In genomic region chr22:27378994-27379393, GRCh38 we compare ENCODE assay signal across 17 cellular contexts.
DNase-seq lines count a peak whose midpoint lies in the region; ATAC-seq and TF ChIP-seq lines count a peak whose summit lies in the region.
"Had no signal": no experiment of that assay in that cellular context is flagged by ENCODE, and none has a peak within 500 bp of the region (broad histone marks: within the 10 kb centered on the region; RNA-seq: fewer than 3 reads in every experiment).

No MANE protein-coding gene starts in this region.

- no peak overlapping the region for H3K4me2 ChIP-seq in Karpas-422 (ENCODE audit: low read depth, low read length, poor library complexity, severe bottlenecking)
- H3K4me2 ChIP-seq: GM23338 had no signal

- H3K36me3 ChIP-seq in Karpas-422 (ENCODE audit: insufficient read depth, low read length) (no peaks in the 10 kb centered on the region), esophagus muscularis mucosa (no peaks in the 10 kb centered on the region), thyroid gland (no peaks in the 10 kb centered on the region), aorta (ENCODE audit: control insufficient read depth in 1 of 2, insufficient read depth in 2 of 2, low read length in 1 of 2) (no peaks in the 10 kb centered on the region)
- H3K36me3 ChIP-seq: BE2C, SJSA1 had no signal

- intact Hi-C loops in esophagus muscularis mucosa (cut with DNase I) (no loop called here), thyroid gland (cut with DNase I) (no loop called here), aorta (cut with DNase I) (no loop called here)

- TF ChIP-seq CTCF in esophagus muscularis mucosa (IDR thresholded peaks at IDR 0.05) (no peak), thyroid gland (IDR thresholded peaks at IDR 0.05) (no peak)

- H3K4me3 ChIP-seq in Karpas-422 (ENCODE audit: low read length), result no peak overlapping the region
- H3K4me3 ChIP-seq in esophagus muscularis mucosa, result no peak overlapping the region
- no peak overlapping the region for H3K4me3 ChIP-seq in thyroid gland (replicated peaks in 1 of 3)
- no peak overlapping the region for H3K4me3 ChIP-seq in aorta (ENCODE audit: low read length in 2 of 2)
- H3K4me3 ChIP-seq: GM12878, GM23338, SJSA1 had no signal

- no peaks in the 10 kb centered on the region for H3K9me2 ChIP-seq in Karpas-422 (replicated peaks; ENCODE audit: insufficient read depth, low read length)

- H2AFZ ChIP-seq in Karpas-422 (ENCODE audit: low read length), result no peak overlapping the region
- H2AFZ ChIP-seq: GM23338 had no signal

- no peaks in the 10 kb centered on the region for H3K79me2 ChIP-seq in Karpas-422 (ENCODE audit: low read length)

- H4K20me1 ChIP-seq in Karpas-422 (ENCODE audit: insufficient read depth, low read depth, low read length), result no peaks in the 10 kb centered on the region

- no peak for ATAC-seq in aorta (ENCODE audit: low FRiP score)
- ATAC-seq: GM12878, PC-3 had no signal

- 72% methylated on average over 4 of the region's 4 CpGs for WGBS in esophagus muscularis mucosa
- 78 to 82% methylated on average over 4 of the region's 4 CpGs for WGBS in thyroid gland, 2 donors
- 74 to 83% methylated on average over 4 of the region's 4 CpGs for WGBS in aorta, 2 donors

- DNase-seq in Karpas-422 (peak; percentile 41), NCI-H2171 treated with DMSO at 0.1 percent for 48 hours (lab: John Stamatoyannopoulos, UW) (peak; percentile 60), esophagus muscularis mucosa (ENCODE audit: extremely low spot score) (peak; percentile 64), thyroid gland (no peak), HUDEP-2 (lab: John Stamatoyannopoulos, UW; ENCODE audit: unreplicated experiment in 76 of 76) (no peak), aorta (no peak), RPMI8226 (no peak)
- DNase-seq: BE2C; CD8-positive, alpha-beta memory T cell; GDM1; KG1; NCI-H1436; PC-3; SW 1271 had no signal

- TF ChIP-seq EP300 in esophagus muscularis mucosa (IDR thresholded peaks at IDR 0.05), result no peak

- no peaks in the 10 kb centered on the region for H3K9me3 ChIP-seq in Karpas-422 (ENCODE audit: low read length)
- H3K9me3 ChIP-seq in esophagus muscularis mucosa, result no peaks in the 10 kb centered on the region
- H3K9me3 ChIP-seq in thyroid gland, result no peaks in the 10 kb centered on the region
- H3K9me3 ChIP-seq in aorta (ENCODE audit: control insufficient read depth, low read length), result no peaks in the 10 kb centered on the region
- H3K9me3 ChIP-seq: BE2C, SJSA1 had no signal

- H3K4me1 ChIP-seq in Karpas-422 (ENCODE audit: low read length) (peaks cover 57% of the 10 kb centered on the region), esophagus muscularis mucosa (no peaks in the 10 kb centered on the region), thyroid gland (peaks cover 13 to 21% of the 10 kb centered on the region in 2 donors), aorta (ENCODE audit: control insufficient read depth in 1 of 2, insufficient read depth in 2 of 2, low read length in 2 of 2) (no peaks in the 10 kb centered on the region)
- H3K4me1 ChIP-seq: SJSA1 had no signal

- no peak overlapping the region for H3K9ac ChIP-seq in Karpas-422 (ENCODE audit: low read length)

- no peak for TF ChIP-seq POLR2A in esophagus muscularis mucosa (IDR thresholded peaks at IDR 0.05; ENCODE audit: low read depth)
- no peak for TF ChIP-seq POLR2A in thyroid gland (IDR thresholded peaks at IDR 0.05)

- H3K27ac ChIP-seq in Karpas-422 (ENCODE audit: low read length) (no peak overlapping the region), esophagus muscularis mucosa (replicated peaks in 1 of 4) (no peak overlapping the region), thyroid gland (peak overlapping the region in 2 of 3 donors; percentile 80 to 88), aorta (ENCODE audit: low read depth in 1 of 2, low read length in 2 of 2) (no peak overlapping the region)
- H3K27ac ChIP-seq: SJSA1 had no signal

- H3K27me3 ChIP-seq in Karpas-422 (ENCODE audit: low read length), result no peaks in the 10 kb centered on the region
- H3K27me3 ChIP-seq in esophagus muscularis mucosa, result peaks cover 0 to 8% (median 0%) of the 10 kb centered on the region in 4 donors
- H3K27me3 ChIP-seq in thyroid gland, result no peaks in the 10 kb centered on the region
- no peaks in the 10 kb centered on the region for H3K27me3 ChIP-seq in aorta (ENCODE audit: control insufficient read depth in 1 of 2, insufficient read depth in 2 of 2, low read length in 1 of 2)

Comparison
In these comparisons a context has a peak if more than half of its experiments do, and no peak if none do; other contexts are left out.
1. DNase-seq: peak in Karpas-422 (single experiment), NCI-H2171 treated with DMSO at 0.1 percent for 48 hours (single experiment) and esophagus muscularis mucosa (single experiment); none in thyroid gland (0 of 2), HUDEP-2 (0 of 76), aorta (0 of 2) and RPMI8226 (single experiment).
2. H3K27ac ChIP-seq: peak in thyroid gland (2 of 3); none in Karpas-422 (single experiment), esophagus muscularis mucosa (0 of 4) and aorta (0 of 2).